ENCODE assay signal across 25 cellular contexts in the genomic region with DNA sequence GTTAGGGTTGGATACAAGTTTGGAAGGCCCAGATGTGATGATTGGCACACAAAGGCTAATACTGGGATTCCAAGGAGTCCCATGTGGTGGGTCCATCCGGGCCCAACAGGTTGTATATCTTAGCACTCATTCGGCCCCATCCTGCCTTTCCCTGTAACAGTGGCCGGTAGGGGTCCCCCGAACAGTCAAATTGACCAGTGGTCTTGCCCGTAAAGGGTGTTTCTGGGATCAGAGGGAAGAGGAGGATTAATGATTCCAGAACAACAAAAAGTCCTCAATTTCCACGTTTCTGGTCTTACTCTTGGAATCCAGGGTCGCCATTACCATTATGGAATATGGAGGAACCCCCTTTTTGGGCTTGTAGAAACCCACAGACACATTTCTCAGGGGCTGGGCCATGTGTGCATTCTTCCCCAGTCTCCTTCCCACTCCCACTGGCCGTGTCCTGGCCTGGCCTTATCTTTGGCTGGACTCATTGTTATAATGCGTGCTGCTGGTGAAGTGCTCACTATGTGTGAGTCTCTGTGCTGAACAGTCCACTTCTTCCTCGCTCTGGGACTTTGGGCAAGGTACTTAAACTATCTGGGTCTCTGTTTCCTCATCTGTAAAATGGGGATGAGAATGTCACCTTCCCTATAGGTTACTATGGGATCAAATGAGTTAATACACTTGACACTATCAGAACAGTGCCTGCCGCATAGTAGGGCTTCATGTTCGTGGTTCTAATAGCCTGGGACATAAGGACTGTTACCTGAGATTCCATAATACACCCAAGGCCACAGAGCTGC.
"Had no signal": no experiment of that assay in that cellular context is flagged by ENCODE, and none has a peak within 500 bp of the region (broad histone marks: within the 10 kb centered on the region; RNA-seq: fewer than 3 reads in every experiment).

No MANE protein-coding gene starts in this region.

- H3K4me1 Mint-ChIP-seq: neural crest cell had no signal

- H3K36me3 ChIP-seq: left ventricle myocardium inferior, ovary, sigmoid colon, spleen, tibial nerve, uterus had no signal

- FAIRE-seq: small intestine had no signal

- H3K27me3 Mint-ChIP-seq: progenitor cell of endocrine pancreas had no signal

- ATAC-seq: naive thymus-derived CD8-positive, alpha-beta T cell; right cardiac atrium; stimulated activated memory B cell treated with anti-CD40 and anti-IgM and Interleukin-4, amounts not matched to agents 10 μg/mL and 1 μg/mL and 100 μg/mL, for 72 hours; stimulated activated naive CD8-positive, alpha-beta T cell treated with anti-CD3 and anti-CD28 coated beads, Interleukin-15, amount 100 ng/mL, for 72 hours had no signal

- H3K9me3 Mint-ChIP-seq: memory B cell; naive thymus-derived CD8-positive, alpha-beta T cell; nephron; stimulated activated memory B cell treated with anti-CD40 and anti-IgM and Interleukin-4, amounts not matched to agents 10 μg/mL and 1 μg/mL and 100 μg/mL, for 72 hours; stimulated activated naive CD8-positive, alpha-beta T cell treated with anti-CD3 and anti-CD28 coated beads, Interleukin-15, amount 100 ng/mL, for 72 hours; type B pancreatic cell had no signal

- H2AFZ ChIP-seq: hepatocyte had no signal

- H3K4me1 ChIP-seq: uterus had no signal

- DNase-seq: islet precursor cell; left ventricle myocardium inferior; naive thymus-derived CD8-positive, alpha-beta T cell; nucleus accumbens; ovary; right cardiac atrium; sigmoid colon; small intestine; spleen; stimulated activated CD4-positive, alpha-beta T cell treated with anti-CD3 and anti-CD28 coated beads, Interleukin-1b, Interleukin-23, amount 100 ng/mL, for 48 hours; stimulated activated CD4-positive, alpha-beta T cell treated with anti-CD3 and anti-CD28 coated beads, Interleukin-2, amount 100 ng/mL, for 48 hours; stimulated activated CD4-positive, alpha-beta T cell treated with anti-CD3 and anti-CD28 coated beads, Interleukin-4, amount 100 ng/mL, for 4 hours; stimulated activated CD8-positive, alpha-beta memory T cell treated with anti-CD3 and anti-CD28 coated beads, Interleukin-4, amount 100 ng/mL, for 48 hours; stimulated activated naive CD4-positive, alpha-beta T cell treated with Interleukin-2 at 50 U/mL for 16 hours; stimulated activated naive CD8-positive, alpha-beta T cell treated with anti-CD3 and anti-CD28 coated beads, Interleukin-15, amount 100 ng/mL, for 72 hours; substantia nigra; uterus had no signal

- H3K36me3 Mint-ChIP-seq: memory B cell; naive thymus-derived CD8-positive, alpha-beta T cell; stimulated activated memory B cell treated with anti-CD40 and anti-IgM and Interleukin-4, amounts not matched to agents 10 μg/mL and 1 μg/mL and 100 μg/mL, for 72 hours; type B pancreatic cell had no signal

- H3K27ac ChIP-seq: hepatocyte, left ventricle myocardium inferior, ovary, sigmoid colon, spleen, tibial nerve, uterus had no signal

- H3K4me3 Mint-ChIP-seq: memory B cell; naive thymus-derived CD8-positive, alpha-beta T cell; nephron; neural crest cell; stimulated activated memory B cell treated with anti-CD40 and anti-IgM and Interleukin-4, amounts not matched to agents 10 μg/mL and 1 μg/mL and 100 μg/mL, for 72 hours; stimulated activated naive CD8-positive, alpha-beta T cell treated with anti-CD3 and anti-CD28 coated beads, Interleukin-15, amount 100 ng/mL, for 72 hours; type B pancreatic cell had no signal

- H3K27ac Mint-ChIP-seq: memory B cell; naive thymus-derived CD8-positive, alpha-beta T cell; nephron; progenitor cell of endocrine pancreas; stimulated activated memory B cell treated with anti-CD40 and anti-IgM and Interleukin-4, amounts not matched to agents 10 μg/mL and 1 μg/mL and 100 μg/mL, for 72 hours; type B pancreatic cell had no signal

- H3K4me3 ChIP-seq: hepatocyte, left ventricle myocardium inferior, ovary, sigmoid colon, spleen, tibial nerve, uterus had no signal

- H3K27me3 ChIP-seq: hepatocyte, ovary, uterus had no signal

- H3K4me2 ChIP-seq: hepatocyte had no signal

- H3K79me2 ChIP-seq: hepatocyte had no signal

- H3K9me3 ChIP-seq: left ventricle myocardium inferior, ovary, sigmoid colon, spleen, tibial nerve, uterus had no signal
